Comparison of ENCODE assay signal across 16 cellular contexts in the genomic region with DNA sequence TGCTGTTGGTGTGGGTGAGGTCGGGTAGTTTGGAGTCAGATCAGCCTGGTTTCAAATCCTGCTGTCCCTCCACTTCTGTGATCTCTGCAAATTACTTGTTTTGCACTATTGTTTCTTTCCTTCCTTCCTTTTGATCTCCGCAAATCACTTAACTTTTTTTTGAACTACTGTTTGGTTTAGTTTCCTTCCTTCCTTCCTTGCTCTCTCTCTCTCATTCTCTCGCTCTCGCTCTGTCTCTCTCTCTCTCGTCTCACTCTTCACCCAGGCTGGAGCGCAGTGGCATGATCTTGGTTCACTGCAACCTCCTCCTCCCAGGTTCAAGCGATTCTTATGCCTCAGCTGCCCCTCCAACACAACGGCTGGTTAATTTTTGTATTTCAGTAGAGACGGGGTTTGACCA.
DNase-seq lines count a peak whose midpoint lies in the region; ATAC-seq, FAIRE-seq and TF ChIP-seq lines count a peak whose summit lies in the region.
"Had no signal": no experiment of that assay in that cellular context is flagged by ENCODE, and none has a peak within 500 bp of the region (broad histone marks: within the 10 kb centered on the region; RNA-seq: fewer than 3 reads in every experiment).

No MANE protein-coding gene starts in this region.

- H3K9ac ChIP-seq in HepG2 (ENCODE audit: insufficient read depth, low read depth, low read length): no peak overlapping the region
- peak overlapping the region; percentile 2 for H3K9ac ChIP-seq in astrocyte (ENCODE audit: low read length)

- H3K79me2 ChIP-seq in HepG2 (ENCODE audit: insufficient read depth, low read length): no peaks in the 10 kb centered on the region
- H3K79me2 ChIP-seq in astrocyte (ENCODE audit: insufficient read depth, low read length): no peaks in the 10 kb centered on the region
- H3K79me2 ChIP-seq: hepatocyte had no signal

- BruUV-seq in HepG2 (replicated peaks; lab: Mats Ljungman, UMichigan) (no TSS peak), Calu3 (replicated peaks; lab: Mats Ljungman, UMichigan) (no TSS peak)

- DNase-seq in HepG2 (ENCODE audit: low spot score) (no peak), right lobe of liver (no peak), astrocyte (ENCODE audit: low read depth) (no peak), Calu3 (no peak), pons (ENCODE audit: low spot score) (no peak), DMS79 (lab: John Stamatoyannopoulos, UW) (no peak), HPDE6-E6E7 (ENCODE audit: extremely low spot score) (no peak)
- DNase-seq: activated CD4-positive, CD25-positive, alpha-beta regulatory T cell; activated CD8-positive, alpha-beta memory T cell treated with anti-CD3 and anti-CD28 coated beads, Interleukin-2, amount 50 U/mL, for 4 hours; NCI-H1417 treated with DMSO at 0.1 percent for 48 hours; stimulated activated CD4-positive, alpha-beta T cell treated with anti-CD3 and anti-CD28 coated beads, Interleukin-12 subunit alpha, Interleukin-12 subunit beta, amount 100 ng/mL, for 4 hours had no signal

- H2AFZ ChIP-seq in HepG2 (ENCODE audit: low read length) (no peak overlapping the region), astrocyte (ENCODE audit: low read depth, low read length) (peak overlapping the region; percentile 31)
- H2AFZ ChIP-seq: hepatocyte, PC-9 had no signal

- CTCF ChIA-PET in HepG2 (lab: Yijun Ruan, JAX; ENCODE audit: low intra/inter-chr PET ratio, low total read pairs) (no interaction called here), Calu3 (lab: Charles Lee) (no interaction called here)

- no peak overlapping the region for H3K27ac ChIP-seq in HepG2 (ENCODE audit: extremely low read length, insufficient read depth, low read length)
- no peak overlapping the region for H3K27ac ChIP-seq in right lobe of liver
- H3K27ac ChIP-seq in astrocyte (ENCODE audit: low read depth, low read length): no peak overlapping the region
- H3K27ac ChIP-seq: hepatocyte, PC-9 had no signal

- POLR2A ChIA-PET in HepG2 (lab: Yijun Ruan, JAX): no interaction called here

- H3K4me1 ChIP-seq in HepG2 (ENCODE audit: insufficient read depth, low read length) (no peaks in the 10 kb centered on the region), right lobe of liver (no peaks in the 10 kb centered on the region), astrocyte (ENCODE audit: insufficient read depth, low read length) (peaks cover 36% of the 10 kb centered on the region)

- FAIRE-seq in HepG2 (lab: Jason Lieb, UNC) (no peak), astrocyte (lab: Jason Lieb, UNC) (no peak)
- FAIRE-seq: K562 had no signal

- H3K27me3 ChIP-seq in HepG2 (ENCODE audit: control insufficient read depth in 1 of 2, insufficient read depth in 2 of 2, low read length in 2 of 2) (0 out of 5 replicates have a peak, but pooled peaks cover 0 to 9% of the 10 kb centered on the region in 2 experiments), right lobe of liver (no peaks in the 10 kb centered on the region), astrocyte (ENCODE audit: insufficient read depth, low read length) (no peaks in the 10 kb centered on the region)
- H3K27me3 ChIP-seq: esophagus muscularis mucosa, hepatocyte had no signal

- no peak for TF ChIP-seq POLR2A in HepG2 (IDR thresholded peaks at IDR 0.05; ENCODE audit: insufficient read depth in 1 of 2, low read depth in 2 of 2, low read length in 2 of 2)
- TF ChIP-seq POLR2A in right lobe of liver (IDR thresholded peaks at IDR 0.05): no peak

- H3K4me3 ChIP-seq in HepG2 (replicated peaks in 1 of 3; ENCODE audit: insufficient read depth in 1 of 3, low read depth in 2 of 3, low read length in 3 of 3): no peak overlapping the region
- H3K4me3 ChIP-seq in right lobe of liver: no peak overlapping the region
- H3K4me3 ChIP-seq in astrocyte (ENCODE audit: insufficient read depth, low read depth, low read length): no peak overlapping the region
- H3K4me3 ChIP-seq: esophagus muscularis mucosa, hepatocyte, K562, PC-9 had no signal

- H3K4me3 Mint-ChIP-seq in astrocyte (ENCODE audit: unreplicated experiment) (no peak overlapping the region), nephron (peak overlapping the region in 1 of 3 experiments; percentile 9), Calu3 (ENCODE audit: low read depth, unreplicated experiment) (no peak overlapping the region)

- intact Hi-C loops in HepG2 (cut with micrococcal nuclease; ENCODE audit: unreplicated experiment): loop anchor here (10.0 kb wide), 1 partner anchor 179 kb away; no protein-coding TSS in a partner anchor
- intact Hi-C loops in right lobe of liver (cut with DNase I): no loop called here
- intact Hi-C loops in Calu3 (cut with micrococcal nuclease; ENCODE audit: unreplicated experiment): no loop called here

- ATAC-seq in HepG2: no peak
- ATAC-seq in right lobe of liver: no peak
- ATAC-seq: K562 had no signal

- H4K20me1 ChIP-seq in HepG2 (ENCODE audit: insufficient read depth, low read length): no peaks in the 10 kb centered on the region
- no peaks in the 10 kb centered on the region for H4K20me1 ChIP-seq in astrocyte (ENCODE audit: insufficient read depth, low read length)

- H3K9me3 ChIP-seq in HepG2 (ENCODE audit: low read length) (no peaks in the 10 kb centered on the region), right lobe of liver (no peaks in the 10 kb centered on the region), astrocyte (ENCODE audit: insufficient read depth, low read depth, low read length) (no peaks in the 10 kb centered on the region)
- H3K9me3 ChIP-seq: esophagus muscularis mucosa had no signal

- H3K27ac Mint-ChIP-seq in astrocyte (ENCODE audit: unreplicated experiment) (peak overlapping the region; percentile 97), nephron (peak overlapping the region; percentile 10 to 57 (median 54)), Calu3 (ENCODE audit: unreplicated experiment) (no peak overlapping the region)

- WGBS in HepG2 (ENCODE audit: low lambda C conversion rate): 41% methylated on average over 9 of the region's 9 CpGs
- 62% methylated on average over 8 of the region's 9 CpGs for WGBS in right lobe of liver (ENCODE audit: insufficient coverage, low coverage, low lambda C conversion rate, missing lambda C conversion rate)

- H3K36me3 Mint-ChIP-seq in astrocyte (ENCODE audit: low read depth, unreplicated experiment): no peaks in the 10 kb centered on the region
- no peaks in the 10 kb centered on the region for H3K36me3 Mint-ChIP-seq in nephron (ENCODE audit: low read depth)
- no peaks in the 10 kb centered on the region for H3K36me3 Mint-ChIP-seq in Calu3 (ENCODE audit: insufficient read depth, unreplicated experiment)

- H3K4me2 ChIP-seq in HepG2 (ENCODE audit: low read depth, low read length) (no peak overlapping the region), astrocyte (ENCODE audit: low read length) (no peak overlapping the region)
- H3K4me2 ChIP-seq: hepatocyte had no signal

- peaks cover 34% of the 10 kb centered on the region for H3K4me1 Mint-ChIP-seq in astrocyte (ENCODE audit: low read depth, unreplicated experiment)
- peaks cover 59% of the 10 kb centered on the region for H3K4me1 Mint-ChIP-seq in nephron
- H3K4me1 Mint-ChIP-seq in Calu3 (ENCODE audit: low read depth, unreplicated experiment): no peaks in the 10 kb centered on the region

- H3K36me3 ChIP-seq in HepG2 (replicated peaks in 1 of 2; ENCODE audit: control insufficient read depth in 1 of 2, insufficient read depth in 2 of 2, low read length in 2 of 2) (no peaks in the 10 kb centered on the region), right lobe of liver (no peaks in the 10 kb centered on the region), astrocyte (ENCODE audit: insufficient read depth, low read length) (no peaks in the 10 kb centered on the region)
- H3K36me3 ChIP-seq: esophagus muscularis mucosa had no signal

- TF ChIP-seq EP300 in HepG2 (IDR thresholded peaks at IDR 0.05; ENCODE audit: low read depth in 2 of 2, low read length in 2 of 2): no peak
- no peak for TF ChIP-seq EP300 in HepG2 (CRISPR knock-in tag; IDR thresholded peaks at IDR 0.05; ENCODE audit: borderline replicate concordance)

- TF ChIP-seq RAD21 in HepG2 (CRISPR knock-in tag; IDR thresholded peaks at IDR 0.05): no peak

- in situ Hi-C loops in HepG2 (cut with HindIII; ENCODE audit: extremely low pct_ligation_motif_present, low pct_unique_long_range_greater_than_20kb): no loop called here

- no peak for TF ChIP-seq CTCF in HepG2 (CRISPR knock-in tag; IDR thresholded peaks at IDR 0.05)
- TF ChIP-seq CTCF in right lobe of liver (IDR thresholded peaks at IDR 0.05): no peak
- TF ChIP-seq CTCF in astrocyte (IDR thresholded peaks at IDR 0.05; ENCODE audit: insufficient read depth, low read depth, low read length): no peak
- TF ChIP-seq CTCF in nephron (IDR thresholded peaks at IDR 0.05; ENCODE audit: unreplicated experiment in 3 of 3): no peak
- TF ChIP-seq CTCF in Calu3 (IDR thresholded peaks at IDR 0.05; ENCODE audit: unreplicated experiment): no peak

- H3K9me3 Mint-ChIP-seq in astrocyte (ENCODE audit: unreplicated experiment) (no peaks in the 10 kb centered on the region), nephron (no peaks in the 10 kb centered on the region), Calu3 (ENCODE audit: low read depth, unreplicated experiment) (no peaks in the 10 kb centered on the region)

- H3K27me3 Mint-ChIP-seq in astrocyte (ENCODE audit: low read depth, unreplicated experiment) (no peaks in the 10 kb centered on the region), nephron (ENCODE audit: low read depth) (peaks cover 5% of the 10 kb centered on the region), Calu3 (ENCODE audit: unreplicated experiment) (no peaks in the 10 kb centered on the region)

TF ChIP-seq in HepG2, 621 proteins besides CTCF, POLR2A, EP300 and RAD21 (continues in another document):
- TF ChIP-seq FOXK2 (IDR thresholded peaks at IDR 0.05): peak; percentile 7; the same call in 1 of the 2 replicates
